In the genomic region with DNA sequence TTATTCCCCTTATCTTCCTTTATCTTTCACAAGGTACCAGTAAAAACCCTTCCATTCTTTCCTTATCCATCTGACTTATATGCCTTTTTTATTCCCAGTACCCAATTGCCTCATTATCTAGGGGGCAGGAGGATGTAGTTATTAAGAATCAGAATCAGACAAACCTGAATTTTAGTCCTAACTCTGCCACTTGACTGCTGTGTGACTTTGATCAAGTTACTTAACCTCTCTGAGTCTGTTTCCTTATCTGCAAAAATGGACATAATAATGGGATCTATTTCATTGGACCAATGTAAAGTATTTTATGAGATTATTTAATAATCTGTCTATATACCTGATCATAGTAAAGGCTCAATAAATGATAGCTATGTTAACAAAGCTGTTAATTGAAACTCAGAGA, we compare ENCODE assay signal across 30 cellular contexts. TPM values are rescaled to one million over a fixed set of nuclear protein-coding genes. Genes with fewer than 3 reads are reported as not detected.
"Had no signal": no experiment of that assay in that cellular context is flagged by ENCODE, and none has a peak within 500 bp of the region (broad histone marks: within the 10 kb centered on the region; RNA-seq: fewer than 3 reads in every experiment).

No MANE protein-coding gene starts in this region.

- H3K27ac ChIP-seq: ascending aorta, cardiac muscle cell, VCaP had no signal

- FAIRE-seq: bronchial epithelial cell, TTC549 had no signal

- ATAC-seq: activated CD8-positive, alpha-beta memory T cell treated with anti-CD3 and anti-CD28 coated beads, Interleukin-2, amount 10 ng/mL, durations not matched to agents 7 days and 5 days; activated CD8-positive, alpha-beta T cell treated with anti-CD3 and anti-CD28 coated beads, Interleukin-2, amount 10 ng/mL, durations not matched to agents 7 days and 5 days; activated naive CD8-positive, alpha-beta T cell treated with anti-CD3 and anti-CD28 coated beads, Interleukin-2, amount 50 U/mL, for 24 hours had no signal

- H3K36me3 ChIP-seq: ascending aorta, cardiac muscle cell had no signal

- H3K4me3 ChIP-seq: ascending aorta, cardiac muscle cell had no signal

- H3K9me3 ChIP-seq: ascending aorta had no signal

- DNase-seq: activated B cell treated with CpG ODN at 0.5 μM for 24 hours; activated CD4-positive, alpha-beta memory T cell treated with anti-CD3 and anti-CD28 coated beads, Interleukin-2, amount 10 ng/mL, durations not matched to agents 7 days and 5 days; activated CD4-positive, alpha-beta T cell treated with anti-CD3 and anti-CD28 coated beads for 48 hours; activated CD4-positive, alpha-beta T cell treated with anti-CD3 and anti-CD28 coated beads, Interleukin-2, amount 10 ng/mL, durations not matched to agents 7 days and 5 days; activated CD4-positive, alpha-beta T cell treated with anti-CD3 and anti-CD28 coated beads, Interleukin-2, amount 50 U/mL, for 48 hours; activated CD4-positive, CD25-positive, alpha-beta regulatory T cell treated with anti-CD3 and anti-CD28 coated beads, Interleukin-2, amount 50 U/mL, for 72 hours; activated CD8-positive, alpha-beta memory T cell treated with anti-CD3 and anti-CD28 coated beads for 24 hours; activated CD8-positive, alpha-beta memory T cell treated with anti-CD3 and anti-CD28 coated beads, Interleukin-2, amount 10 ng/mL, durations not matched to agents 7 days and 5 days; activated CD8-positive, alpha-beta memory T cell treated with anti-CD3 and anti-CD28 coated beads, Interleukin-2, amount 50 U/mL, for 48 hours; activated CD8-positive, alpha-beta T cell treated with anti-CD3 and anti-CD28 coated beads, Interleukin-2, amount 10 ng/mL, durations not matched to agents 7 days and 5 days; activated effector memory CD4-positive, alpha-beta T cell treated with Interleukin-2 at 50 U/mL for 16 hours; activated gamma-delta T cell; activated naive CD4-positive, alpha-beta T cell treated with anti-CD3 and anti-CD28 coated beads, Interleukin-2, amount 10 ng/mL, durations not matched to agents 7 days and 5 days; activated naive CD4-positive, alpha-beta T cell treated with Interleukin-2 at 50 U/mL for 16 hours; activated naive CD8-positive, alpha-beta T cell treated with anti-CD3 and anti-CD28 coated beads, Interleukin-2, amount 10 ng/mL, durations not matched to agents 7 days and 5 days; activated naive CD8-positive, alpha-beta T cell treated with anti-CD3 and anti-CD28 coated beads, Interleukin-2, amount 50 U/mL, for 24 hours; activated T-cell treated with anti-CD3 and anti-CD28 coated beads, Interleukin-2, amount 50 U/mL, for 24 hours; activated T-cell treated with anti-CD3 and anti-CD28 coated beads, Interleukin-2, amount 50 U/mL, for 48 hours; amygdala; anterior cingulate cortex; cerebellar nuclear complex; T-helper 1 cell; T-helper 2 cell; T-helper 9 cell had no signal

- H3K27me3 ChIP-seq: ascending aorta had no signal

- H3K4me1 ChIP-seq: ascending aorta had no signal

RNA-seq across cellular contexts. Expression of a gene that starts 59.6 kb away (rescaled TPM):
- total RNA-seq: activated B cell treated with CpG ODN at 0.5 μM for 24 hours; activated CD4-positive, alpha-beta T cell treated with anti-CD3 and anti-CD28 coated beads, Interleukin-2, amount 10 ng/mL, durations not matched to agents 7 days and 5 days; activated naive CD8-positive, alpha-beta T cell treated with anti-CD3 and anti-CD28 coated beads, Interleukin-2, amount 10 ng/mL, durations not matched to agents 7 days and 5 days; ascending aorta; bronchial epithelial cell; cardiac muscle cell; chondrocyte had no signal
- polyA plus RNA-seq: cardiac muscle cell had no signal
